Comparison of ENCODE assay signal across 27 cellular contexts in the genomic region with DNA sequence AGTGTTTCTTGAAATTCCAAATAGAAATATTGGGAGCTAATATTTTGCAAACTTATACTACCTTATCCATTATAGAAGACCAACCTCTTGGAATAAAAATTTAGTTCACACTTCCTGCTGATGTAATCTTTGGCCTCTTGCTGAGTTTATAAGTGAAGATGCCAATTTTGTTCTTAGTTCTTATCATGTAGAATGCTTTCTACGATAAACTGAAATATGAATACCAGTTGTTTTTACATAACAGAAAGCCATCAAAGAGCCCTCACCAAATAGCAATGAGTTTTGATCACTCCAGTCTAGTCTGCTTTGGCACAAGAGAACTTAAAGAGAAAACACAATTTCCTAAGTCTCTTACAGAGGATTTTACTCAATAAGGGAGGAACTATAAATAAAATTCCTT.
A peak's percentile ranks its signal among the peaks of the same experiment; 100 is the strongest.
DNase-seq lines count a peak whose midpoint lies in the region; ATAC-seq, FAIRE-seq and TF ChIP-seq lines count a peak whose summit lies in the region.
"Had no signal": no experiment of that assay in that cellular context is flagged by ENCODE, and none has a peak within 500 bp of the region (broad histone marks: within the 10 kb centered on the region; RNA-seq: fewer than 3 reads in every experiment).

No MANE protein-coding gene starts in this region.

- H3K9ac ChIP-seq in astrocyte (ENCODE audit: low read length), result no peak overlapping the region

- H3K36me3 ChIP-seq in HEK293 (ENCODE audit: control insufficient read depth in 2 of 2, insufficient read depth in 1 of 2, low read length in 2 of 2) (no peaks in the 10 kb centered on the region), astrocyte (ENCODE audit: insufficient read depth, low read length) (no peaks in the 10 kb centered on the region), WERI-Rb-1 (no peaks in the 10 kb centered on the region; the same call in 1 of the 2 replicates)

- ATAC-seq in GM21381 (IDR thresholded peaks at IDR 0.05; ENCODE audit: unreplicated experiment) (no peak), GM19328 (IDR thresholded peaks at IDR 0.05; ENCODE audit: unreplicated experiment) (no peak)
- ATAC-seq: A549; CD8-positive, alpha-beta T cell; HCT116 had no signal

- TF ChIP-seq CTCF in D721Med (IDR thresholded peaks at IDR 0.05; ENCODE audit: insufficient read depth, missing control alignments) (no peak), HEK293 (tag by site-specific recombination; IDR thresholded peaks at IDR 0.05) (no peak), astrocyte (IDR thresholded peaks at IDR 0.05; ENCODE audit: insufficient read depth, low read depth, low read length) (no peak), WERI-Rb-1 (IDR thresholded peaks at IDR 0.05; ENCODE audit: low read depth, low read length) (no peak)

- H3K9me3 Mint-ChIP-seq in astrocyte (ENCODE audit: unreplicated experiment), result peaks cover 8% of the 10 kb centered on the region
- H3K9me3 Mint-ChIP-seq in activated CD4-positive, alpha-beta T cell treated with anti-CD3 and anti-CD28 coated beads, Interleukin-2, amount 10 ng/mL, durations not matched to agents 7 days and 5 days, result peaks cover 13% of the 10 kb centered on the region

- H3K4me3 Mint-ChIP-seq in astrocyte (ENCODE audit: unreplicated experiment), result no peak overlapping the region
- no peak overlapping the region for H3K4me3 Mint-ChIP-seq in activated CD4-positive, alpha-beta T cell treated with anti-CD3 and anti-CD28 coated beads, Interleukin-2, amount 10 ng/mL, durations not matched to agents 7 days and 5 days
- H3K4me3 Mint-ChIP-seq: B cell; CD8-positive, alpha-beta T cell had no signal

- H3K4me1 Mint-ChIP-seq in astrocyte (ENCODE audit: low read depth, unreplicated experiment), result peaks cover 8% of the 10 kb centered on the region
- H3K4me1 Mint-ChIP-seq in activated CD4-positive, alpha-beta T cell treated with anti-CD3 and anti-CD28 coated beads, Interleukin-2, amount 10 ng/mL, durations not matched to agents 7 days and 5 days, result peaks cover 7% of the 10 kb centered on the region

- no peak overlapping the region for H3K27ac Mint-ChIP-seq in astrocyte (ENCODE audit: unreplicated experiment)
- H3K27ac Mint-ChIP-seq in activated CD4-positive, alpha-beta T cell treated with anti-CD3 and anti-CD28 coated beads, Interleukin-2, amount 10 ng/mL, durations not matched to agents 7 days and 5 days, result no peak overlapping the region
- H3K27ac Mint-ChIP-seq: B cell; CD8-positive, alpha-beta T cell had no signal

- no peak overlapping the region for H3K4me2 ChIP-seq in astrocyte (ENCODE audit: low read length)
- H3K4me2 ChIP-seq: A549, PC-9 had no signal

- H3K27me3 ChIP-seq in astrocyte (ENCODE audit: insufficient read depth, low read length), result no peaks in the 10 kb centered on the region
- H3K27me3 ChIP-seq in WERI-Rb-1 (ENCODE audit: insufficient read depth, low read depth, severe bottlenecking), result no peaks in the 10 kb centered on the region

- POLR2A ChIA-PET in HEK293 (lab: Yijun Ruan, JAX), result no interaction called here
- POLR2A ChIA-PET in activated CD4-positive, alpha-beta T cell treated with anti-CD3 and anti-CD28 coated beads, Interleukin-2, amount 10 ng/mL, durations not matched to agents 7 days and 5 days (lab: Charles Lee), result no interaction called here

- FAIRE-seq in D721Med (lab: Jason Lieb, UNC) (peak; percentile 80), astrocyte (lab: Jason Lieb, UNC) (no peak)
- FAIRE-seq: A549, GM18507, H1 had no signal

- H3K27ac ChIP-seq in HEK293 (ENCODE audit: extremely low read depth, low read depth, low read length) (no peak overlapping the region), astrocyte (ENCODE audit: low read depth, low read length) (no peak overlapping the region), WERI-Rb-1 (no peak overlapping the region)
- H3K27ac ChIP-seq: A549, C4-2B, PC-9 had no signal

- H3K27me3 Mint-ChIP-seq in astrocyte (ENCODE audit: low read depth, unreplicated experiment), result no peaks in the 10 kb centered on the region
- no peaks in the 10 kb centered on the region for H3K27me3 Mint-ChIP-seq in activated CD4-positive, alpha-beta T cell treated with anti-CD3 and anti-CD28 coated beads, Interleukin-2, amount 10 ng/mL, durations not matched to agents 7 days and 5 days
- H3K27me3 Mint-ChIP-seq: B cell had no signal

- H3K4me1 ChIP-seq in HEK293 (ENCODE audit: control insufficient read depth, insufficient read depth, low read length) (peaks cover 11% of the 10 kb centered on the region; the same call in 1 of the 2 replicates), astrocyte (ENCODE audit: insufficient read depth, low read length) (no peaks in the 10 kb centered on the region)
- H3K4me1 ChIP-seq: A549, Caco-2 had no signal

- H3K36me3 Mint-ChIP-seq in astrocyte (ENCODE audit: low read depth, unreplicated experiment), result peaks cover 8% of the 10 kb centered on the region
- H3K36me3 Mint-ChIP-seq in activated CD4-positive, alpha-beta T cell treated with anti-CD3 and anti-CD28 coated beads, Interleukin-2, amount 10 ng/mL, durations not matched to agents 7 days and 5 days (ENCODE audit: low read depth), result peaks cover 23% of the 10 kb centered on the region

- DNase-seq in D721Med (ENCODE audit: insufficient read length, low spot score), result no peak
- DNase-seq in astrocyte (ENCODE audit: low read depth), result peak; percentile 51
- DNase-seq in iris pigment epithelial cell (ENCODE audit: low read depth), result peak; percentile 27
- DNase-seq in WERI-Rb-1, result no peak
- no peak for DNase-seq in activated CD4-positive, alpha-beta T cell treated with anti-CD3 and anti-CD28 coated beads, Interleukin-2, amount 10 ng/mL, durations not matched to agents 7 days and 5 days
- DNase-seq: Caco-2; CD8-positive, alpha-beta T cell; DND-41; KBM-7; MV-4-11; NCI-H1105; NCI-H1436 treated with DMSO at 0.1 percent for 48 hours; NCI-H187 treated with DMSO at 0.1 percent for 48 hours; NCI-H2171 treated with DMSO at 0.1 percent for 48 hours; NCI-H524 treated with DMSO at 0.1 percent for 48 hours; PC-9; SHP77; T-helper 1 cell had no signal

- CTCF ChIA-PET in HEK293 (lab: Yijun Ruan, JAX), result interaction anchor here (0.8 to 1.1 kb wide), 2 partner anchors 11 to 236 kb away, joined by 3 to 6 read pairs; no protein-coding TSS in a partner anchor
- CTCF ChIA-PET in activated CD4-positive, alpha-beta T cell treated with anti-CD3 and anti-CD28 coated beads, Interleukin-2, amount 10 ng/mL, durations not matched to agents 7 days and 5 days (lab: Charles Lee), result no interaction called here

- H3K9me3 ChIP-seq in HEK293 (ENCODE audit: control insufficient read depth, insufficient read depth, low read depth, low read length) (no peaks in the 10 kb centered on the region), astrocyte (ENCODE audit: insufficient read depth, low read depth, low read length) (no peaks in the 10 kb centered on the region), WERI-Rb-1 (ENCODE audit: severe bottlenecking) (peaks cover 7% of the 10 kb centered on the region)
- H3K9me3 ChIP-seq: Caco-2 had no signal

- H3K79me2 ChIP-seq in astrocyte (ENCODE audit: insufficient read depth, low read length), result no peaks in the 10 kb centered on the region

- H3K4me3 ChIP-seq in HEK293 (ENCODE audit: low read depth, low read length) (no peak overlapping the region), astrocyte (ENCODE audit: insufficient read depth, low read depth, low read length) (no peak overlapping the region), WERI-Rb-1 (ENCODE audit: low read depth, low read length) (no peak overlapping the region)
- H3K4me3 ChIP-seq: A549, PC-9 had no signal

- H4K20me1 ChIP-seq in astrocyte (ENCODE audit: insufficient read depth, low read length), result no peaks in the 10 kb centered on the region

- no peak overlapping the region for H2AFZ ChIP-seq in astrocyte (ENCODE audit: low read depth, low read length)
- H2AFZ ChIP-seq: PC-9 had no signal

TF ChIP-seq in HEK293, 187 proteins besides CTCF, POLR2A, EP300 and RAD21 (continues in another document):
- TF ChIP-seq RBAK (tag by site-specific recombination; IDR thresholded peaks at IDR 0.05) (no peak), ZNF114 (tag by site-specific recombination; IDR thresholded peaks at IDR 0.05) (no peak), GLIS1 (tag by site-specific recombination; IDR thresholded peaks at IDR 0.05) (peak; percentile 33; the same call in 1 of the 2 replicates)
- TF ChIP-seq, protein P1, sequence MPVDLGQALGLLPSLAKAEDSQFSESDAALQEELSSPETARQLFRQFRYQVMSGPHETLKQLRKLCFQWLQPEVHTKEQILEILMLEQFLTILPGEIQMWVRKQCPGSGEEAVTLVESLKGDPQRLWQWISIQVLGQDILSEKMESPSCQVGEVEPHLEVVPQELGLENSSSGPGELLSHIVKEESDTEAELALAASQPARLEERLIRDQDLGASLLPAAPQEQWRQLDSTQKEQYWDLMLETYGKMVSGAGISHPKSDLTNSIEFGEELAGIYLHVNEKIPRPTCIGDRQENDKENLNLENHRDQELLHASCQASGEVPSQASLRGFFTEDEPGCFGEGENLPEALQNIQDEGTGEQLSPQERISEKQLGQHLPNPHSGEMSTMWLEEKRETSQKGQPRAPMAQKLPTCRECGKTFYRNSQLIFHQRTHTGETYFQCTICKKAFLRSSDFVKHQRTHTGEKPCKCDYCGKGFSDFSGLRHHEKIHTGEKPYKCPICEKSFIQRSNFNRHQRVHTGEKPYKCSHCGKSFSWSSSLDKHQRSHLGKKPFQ (tag by site-specific recombination; IDR thresholded peaks at IDR 0.05), result peak; percentile 58; the same call in 1 of the 2 replicates
- TF ChIP-seq, protein P2, sequence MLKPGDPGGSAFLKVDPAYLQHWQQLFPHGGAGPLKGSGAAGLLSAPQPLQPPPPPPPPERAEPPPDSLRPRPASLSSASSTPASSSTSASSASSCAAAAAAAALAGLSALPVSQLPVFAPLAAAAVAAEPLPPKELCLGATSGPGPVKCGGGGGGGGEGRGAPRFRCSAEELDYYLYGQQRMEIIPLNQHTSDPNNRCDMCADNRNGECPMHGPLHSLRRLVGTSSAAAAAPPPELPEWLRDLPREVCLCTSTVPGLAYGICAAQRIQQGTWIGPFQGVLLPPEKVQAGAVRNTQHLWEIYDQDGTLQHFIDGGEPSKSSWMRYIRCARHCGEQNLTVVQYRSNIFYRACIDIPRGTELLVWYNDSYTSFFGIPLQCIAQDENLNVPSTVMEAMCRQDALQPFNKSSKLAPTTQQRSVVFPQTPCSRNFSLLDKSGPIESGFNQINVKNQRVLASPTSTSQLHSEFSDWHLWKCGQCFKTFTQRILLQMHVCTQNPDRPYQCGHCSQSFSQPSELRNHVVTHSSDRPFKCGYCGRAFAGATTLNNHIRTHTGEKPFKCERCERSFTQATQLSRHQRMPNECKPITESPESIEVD (tag by site-specific recombination; IDR thresholded peaks at IDR 0.05), result peak; percentile 86

Comparison
In these comparisons a context has a peak if more than half of its experiments do, and no peak if none do; other contexts are left out.
1. DNase-seq: peak in astrocyte (single experiment) and iris pigment epithelial cell (single experiment); none in D721Med (single experiment), WERI-Rb-1 (single experiment) and activated CD4-positive, alpha-beta T cell treated with anti-CD3 and anti-CD28 coated beads, Interleukin-2, amount 10 ng/mL, durations not matched to agents 7 days and 5 days (single experiment).